In the genomic region with DNA sequence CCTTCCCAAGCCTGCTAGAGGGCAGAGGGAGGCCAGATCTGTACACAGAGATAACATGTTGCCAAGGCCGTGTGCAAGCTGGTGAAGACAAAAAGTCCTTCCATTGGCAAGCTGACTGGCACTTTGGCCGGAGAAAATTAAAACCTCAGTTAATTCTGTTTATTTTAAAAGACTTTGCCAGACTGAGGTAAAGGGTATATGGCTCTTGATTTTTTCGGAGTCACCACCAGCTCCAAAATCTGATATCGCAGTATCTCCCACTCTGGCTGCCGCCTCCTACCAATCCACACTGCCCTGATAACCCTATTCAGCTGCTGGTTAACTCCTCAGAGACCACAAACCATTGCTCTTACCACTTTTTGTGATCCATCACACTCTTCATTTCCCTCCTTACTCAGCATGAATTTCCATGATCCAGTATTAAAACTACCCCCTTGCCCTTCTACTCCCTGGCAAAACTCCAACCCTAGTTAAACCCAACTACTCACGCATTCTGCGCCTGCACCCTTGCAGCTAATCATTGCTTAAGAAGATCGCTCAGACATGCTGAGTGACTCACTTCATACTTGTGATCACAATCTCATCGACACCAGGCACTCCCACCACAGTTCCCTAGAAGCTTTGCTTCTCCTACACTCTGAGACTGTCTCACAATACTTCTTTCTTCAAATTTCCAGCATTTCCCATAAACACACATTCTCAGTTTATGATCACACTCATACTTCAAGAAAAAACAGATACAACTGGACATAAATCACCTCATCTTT, we compare ENCODE assay signal across 8 cellular contexts. TPM values are rescaled to one million over a fixed set of nuclear protein-coding genes. Genes with fewer than 3 reads are reported as not detected.
DNase-seq lines count a peak whose midpoint lies in the region; ATAC-seq and TF ChIP-seq lines count a peak whose summit lies in the region.

No MANE protein-coding gene starts in this region.

- H3K9ac ChIP-seq in SK-N-MC (ENCODE audit: insufficient read length) (peak overlapping the region; percentile 59), Karpas-422 (ENCODE audit: low read length) (no peak overlapping the region)

- H3K4me3 Mint-ChIP-seq in activated CD4-positive, alpha-beta T cell treated with anti-CD3 and anti-CD28 coated beads, Interleukin-2, amount 10 ng/mL, durations not matched to agents 7 days and 5 days: no peak overlapping the region
- H3K4me3 Mint-ChIP-seq in stimulated activated naive B cell treated with anti-CD40 and anti-IgM and Interleukin-4, amounts not matched to agents 10 μg/mL and 1 μg/mL and 100 μg/mL, for 72 hours: peak overlapping the region; percentile 29 to 44

- ATAC-seq in left lung (peak; percentile 81), GM21717 (IDR thresholded peaks at IDR 0.05; ENCODE audit: unreplicated experiment) (no peak)
- ATAC-seq in stimulated activated naive B cell treated with anti-CD40 and anti-IgM and Interleukin-4, amounts not matched to agents 10 μg/mL and 1 μg/mL and 100 μg/mL, for 72 hours (replicated peaks): peak; percentile 47 to 58

- DNase-seq in activated CD4-positive, alpha-beta T cell treated with anti-CD3 and anti-CD28 coated beads for 1 hour: peak; percentile 22
- no peak for DNase-seq in activated CD4-positive, alpha-beta T cell treated with anti-CD3 and anti-CD28 coated beads, Interleukin-2, amount 10 ng/mL, durations not matched to agents 7 days and 5 days
- peak; percentile 47 for DNase-seq in SK-N-MC (ENCODE audit: low read depth, low spot score)
- peak in 32 of 61 donors; percentile 11 to 90 (median 41) for DNase-seq in caudate nucleus (lab: John Stamatoyannopoulos, UW)
- peak in 1 of 2 donors; percentile 77 for DNase-seq in left lung
- no peak for DNase-seq in stimulated activated naive B cell treated with anti-CD40 and anti-IgM and Interleukin-4, amounts not matched to agents 10 μg/mL and 1 μg/mL and 100 μg/mL, for 72 hours
- DNase-seq in Karpas-422: no peak

- H3K27me3 ChIP-seq in left lung: no peaks in the 10 kb centered on the region
- no peaks in the 10 kb centered on the region for H3K27me3 ChIP-seq in Karpas-422 (ENCODE audit: low read length)

- intact Hi-C loops in left lung (cut with DNase I): no loop called here

- H3K27me3 Mint-ChIP-seq in activated CD4-positive, alpha-beta T cell treated with anti-CD3 and anti-CD28 coated beads, Interleukin-2, amount 10 ng/mL, durations not matched to agents 7 days and 5 days: no peaks in the 10 kb centered on the region
- H3K27me3 Mint-ChIP-seq in stimulated activated naive B cell treated with anti-CD40 and anti-IgM and Interleukin-4, amounts not matched to agents 10 μg/mL and 1 μg/mL and 100 μg/mL, for 72 hours: no peaks in the 10 kb centered on the region

- no peak overlapping the region for H2AFZ ChIP-seq in Karpas-422 (ENCODE audit: low read length)

- H3K36me3 Mint-ChIP-seq in activated CD4-positive, alpha-beta T cell treated with anti-CD3 and anti-CD28 coated beads, Interleukin-2, amount 10 ng/mL, durations not matched to agents 7 days and 5 days (ENCODE audit: low read depth): peaks cover 10% of the 10 kb centered on the region
- H3K36me3 Mint-ChIP-seq in stimulated activated naive B cell treated with anti-CD40 and anti-IgM and Interleukin-4, amounts not matched to agents 10 μg/mL and 1 μg/mL and 100 μg/mL, for 72 hours: peaks cover 12 to 41% of the 10 kb centered on the region in 2 donors

- H3K36me3 ChIP-seq in SK-N-MC (ENCODE audit: insufficient read depth, low read length): peaks cover 5% of the 10 kb centered on the region; the same call in 1 of the 2 replicates
- peaks cover 0 to 7% of the 10 kb centered on the region in 2 donors for H3K36me3 ChIP-seq in left lung
- no peaks in the 10 kb centered on the region for H3K36me3 ChIP-seq in Karpas-422 (ENCODE audit: insufficient read depth, low read length)

- H3K9me3 ChIP-seq in SK-N-MC (ENCODE audit: low read depth, low read length) (no peaks in the 10 kb centered on the region), left lung (no peaks in the 10 kb centered on the region), Karpas-422 (ENCODE audit: low read length) (no peaks in the 10 kb centered on the region)

- H3K9me3 Mint-ChIP-seq in activated CD4-positive, alpha-beta T cell treated with anti-CD3 and anti-CD28 coated beads, Interleukin-2, amount 10 ng/mL, durations not matched to agents 7 days and 5 days: no peaks in the 10 kb centered on the region
- H3K9me3 Mint-ChIP-seq in stimulated activated naive B cell treated with anti-CD40 and anti-IgM and Interleukin-4, amounts not matched to agents 10 μg/mL and 1 μg/mL and 100 μg/mL, for 72 hours: no peaks in the 10 kb centered on the region

- no peak overlapping the region for H3K27ac Mint-ChIP-seq in activated CD4-positive, alpha-beta T cell treated with anti-CD3 and anti-CD28 coated beads, Interleukin-2, amount 10 ng/mL, durations not matched to agents 7 days and 5 days
- H3K27ac Mint-ChIP-seq in stimulated activated naive B cell treated with anti-CD40 and anti-IgM and Interleukin-4, amounts not matched to agents 10 μg/mL and 1 μg/mL and 100 μg/mL, for 72 hours: peak overlapping the region; percentile 87

- H4K20me1 ChIP-seq in Karpas-422 (ENCODE audit: insufficient read depth, low read depth, low read length): no peaks in the 10 kb centered on the region

- CTCF ChIA-PET in activated CD4-positive, alpha-beta T cell treated with anti-CD3 and anti-CD28 coated beads, Interleukin-2, amount 10 ng/mL, durations not matched to agents 7 days and 5 days (lab: Charles Lee): interaction anchor here (1.3 to 1.7 kb wide), 2 partner anchors 14 to 19 kb away, joined by 5 to 6 read pairs; no protein-coding TSS in a partner anchor

- no peaks in the 10 kb centered on the region for H3K79me2 ChIP-seq in Karpas-422 (ENCODE audit: low read length)

- TF ChIP-seq CTCF in left lung (IDR thresholded peaks at IDR 0.05): no peak

- H3K27ac ChIP-seq in SK-N-MC: peak overlapping the region; percentile 88
- peak overlapping the region; percentile 73 for H3K27ac ChIP-seq in caudate nucleus (ENCODE audit: low read depth, low read length)
- peak overlapping the region; percentile 79 to 83 for H3K27ac ChIP-seq in left lung
- H3K27ac ChIP-seq in Karpas-422 (ENCODE audit: low read length): no peak overlapping the region

- no peak overlapping the region for H3K4me2 ChIP-seq in Karpas-422 (ENCODE audit: low read depth, low read length, poor library complexity, severe bottlenecking)

- POLR2A ChIA-PET in activated CD4-positive, alpha-beta T cell treated with anti-CD3 and anti-CD28 coated beads, Interleukin-2, amount 10 ng/mL, durations not matched to agents 7 days and 5 days (lab: Charles Lee): no interaction called here

- H3K4me1 Mint-ChIP-seq in activated CD4-positive, alpha-beta T cell treated with anti-CD3 and anti-CD28 coated beads, Interleukin-2, amount 10 ng/mL, durations not matched to agents 7 days and 5 days: peaks cover 38% of the 10 kb centered on the region
- peaks cover 40 to 75% of the 10 kb centered on the region in 2 donors for H3K4me1 Mint-ChIP-seq in stimulated activated naive B cell treated with anti-CD40 and anti-IgM and Interleukin-4, amounts not matched to agents 10 μg/mL and 1 μg/mL and 100 μg/mL, for 72 hours

- H3K4me3 ChIP-seq in SK-N-MC: peak overlapping the region; percentile 48
- no peak overlapping the region for H3K4me3 ChIP-seq in left lung
- H3K4me3 ChIP-seq in Karpas-422 (ENCODE audit: low read length): no peak overlapping the region

- no peaks in the 10 kb centered on the region for H3K9me2 ChIP-seq in Karpas-422 (replicated peaks; ENCODE audit: insufficient read depth, low read length)

- H3K4me1 ChIP-seq in left lung (peaks cover 4 to 51% of the 10 kb centered on the region in 2 donors), Karpas-422 (ENCODE audit: low read length) (peaks cover 1% of the 10 kb centered on the region)

RNA-seq across cellular contexts. Expression of a gene that starts 5.8 kb away (rescaled TPM):
- total RNA-seq in activated CD4-positive, alpha-beta T cell treated with anti-CD3 and anti-CD28 coated beads, Interleukin-2, amount 10 ng/mL, durations not matched to agents 7 days and 5 days: 10 to 100 TPM; 62.5 to 70.6 TPM
- total RNA-seq in left lung: 10 to 100 TPM; 35.7 to 53.0 TPM
- total RNA-seq in Karpas-422 (2014; rRNA removed; shearing (Covaris generic); ENCODE audit: low replicate concordance): 34.7 and 53.5 TPM in 2 replicates

RNA-seq across cellular contexts. Expression of a gene that starts 57.7 kb away (rescaled TPM):
- not detected for total RNA-seq in activated CD4-positive, alpha-beta T cell treated with anti-CD3 and anti-CD28 coated beads, Interleukin-2, amount 10 ng/mL, durations not matched to agents 7 days and 5 days
- total RNA-seq in left lung: 10 to 100 TPM in 1 of 2 donors, 1 to 10 TPM in 1; 5.1 to 14.0 TPM
- 0.30 TPM in 1 of 2 replicates, not detected in the other for total RNA-seq in Karpas-422 (2014; rRNA removed; shearing (Covaris generic); ENCODE audit: low replicate concordance)

Comparison
In these comparisons a context has a peak if more than half of its experiments do, and no peak if none do; other contexts are left out.
1. DNase-seq: peak in activated CD4-positive, alpha-beta T cell treated with anti-CD3 and anti-CD28 coated beads for 1 hour (single experiment), SK-N-MC (single experiment) and caudate nucleus (32 of 61); none in activated CD4-positive, alpha-beta T cell treated with anti-CD3 and anti-CD28 coated beads, Interleukin-2, amount 10 ng/mL, durations not matched to agents 7 days and 5 days (single experiment), stimulated activated naive B cell treated with anti-CD40 and anti-IgM and Interleukin-4, amounts not matched to agents 10 μg/mL and 1 μg/mL and 100 μg/mL, for 72 hours (single experiment) and Karpas-422 (single experiment).